ENCODE assay signal across 1 cellular context in the genomic region with DNA sequence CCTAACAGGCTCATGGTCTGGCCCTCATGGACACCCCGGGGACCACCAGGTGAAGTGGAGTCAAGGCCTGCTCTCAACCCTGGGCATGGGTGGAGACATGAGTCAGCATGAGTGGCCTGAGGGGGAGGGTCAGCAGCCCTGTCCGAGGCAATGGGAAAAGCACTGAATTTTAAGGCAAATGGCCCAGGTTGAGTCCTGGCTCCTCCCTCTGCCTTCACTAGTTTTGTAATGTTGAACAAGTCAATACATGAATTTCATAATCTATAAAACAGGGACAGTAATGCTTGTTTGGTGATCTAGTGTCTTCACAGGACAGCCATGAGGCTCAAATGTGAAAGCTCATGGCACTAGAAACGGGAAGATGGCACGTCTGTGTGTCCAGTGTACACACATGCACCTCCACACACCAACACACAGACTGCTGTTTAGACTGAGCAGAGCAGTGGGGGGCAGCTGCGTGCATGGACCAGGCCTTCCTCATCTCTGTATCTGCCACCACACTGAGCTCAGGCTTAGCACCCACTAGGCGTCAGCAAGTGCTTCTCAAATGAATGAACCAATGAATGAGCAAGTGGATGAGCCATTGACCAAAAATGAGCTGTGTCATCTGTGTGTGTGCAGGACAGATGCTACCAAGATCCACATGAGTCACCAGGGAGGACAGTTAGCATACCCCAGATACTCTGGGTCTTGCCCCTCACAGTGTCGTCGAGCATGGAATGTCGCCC.
A peak's percentile ranks its signal among the peaks of the same experiment; 100 is the strongest.
TF ChIP-seq lines count a peak whose summit lies in the region.

No MANE protein-coding gene starts in this region.

TF ChIP-seq in K562, 482 proteins besides CTCF, POLR2A, EP300 and RAD21 (continued from another document and continues in another):
- no peak for TF ChIP-seq ARID3B (CRISPR knock-in tag; IDR thresholded peaks at IDR 0.05; ENCODE audit: borderline replicate concordance)
- TF ChIP-seq, protein P1, sequence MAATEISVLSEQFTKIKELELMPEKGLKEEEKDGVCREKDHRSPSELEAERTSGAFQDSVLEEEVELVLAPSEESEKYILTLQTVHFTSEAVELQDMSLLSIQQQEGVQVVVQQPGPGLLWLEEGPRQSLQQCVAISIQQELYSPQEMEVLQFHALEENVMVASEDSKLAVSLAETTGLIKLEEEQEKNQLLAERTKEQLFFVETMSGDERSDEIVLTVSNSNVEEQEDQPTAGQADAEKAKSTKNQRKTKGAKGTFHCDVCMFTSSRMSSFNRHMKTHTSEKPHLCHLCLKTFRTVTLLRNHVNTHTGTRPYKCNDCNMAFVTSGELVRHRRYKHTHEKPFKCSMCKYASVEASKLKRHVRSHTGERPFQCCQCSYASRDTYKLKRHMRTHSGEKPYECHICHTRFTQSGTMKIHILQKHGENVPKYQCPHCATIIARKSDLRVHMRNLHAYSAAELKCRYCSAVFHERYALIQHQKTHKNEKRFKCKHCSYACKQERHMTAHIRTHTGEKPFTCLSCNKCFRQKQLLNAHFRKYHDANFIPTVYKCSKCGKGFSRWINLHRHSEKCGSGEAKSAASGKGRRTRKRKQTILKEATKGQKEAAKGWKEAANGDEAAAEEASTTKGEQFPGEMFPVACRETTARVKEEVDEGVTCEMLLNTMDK (IDR thresholded peaks at IDR 0.05; ENCODE audit: borderline replicate concordance, insufficient read depth, low read depth, low read length, poor library complexity, severe bottlenecking), result no peak
- TF ChIP-seq EGR1 (conservative IDR thresholded peaks at IDR 0.05), result no peak
- TF ChIP-seq, protein P2, sequence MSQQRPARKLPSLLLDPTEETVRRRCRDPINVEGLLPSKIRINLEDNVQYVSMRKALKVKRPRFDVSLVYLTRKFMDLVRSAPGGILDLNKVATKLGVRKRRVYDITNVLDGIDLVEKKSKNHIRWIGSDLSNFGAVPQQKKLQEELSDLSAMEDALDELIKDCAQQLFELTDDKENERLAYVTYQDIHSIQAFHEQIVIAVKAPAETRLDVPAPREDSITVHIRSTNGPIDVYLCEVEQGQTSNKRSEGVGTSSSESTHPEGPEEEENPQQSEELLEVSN (IDR thresholded peaks at IDR 0.05; ENCODE audit: borderline replicate concordance in 1 of 2, extremely low read depth in 1 of 2, insufficient read depth in 1 of 2, insufficient read length in 1 of 2, low read depth in 1 of 2, low read length in 1 of 2, poor library complexity in 1 of 2, severe bottlenecking in 1 of 2), result peak in 1 of 2 experiments; percentile 43
- no peak for TF ChIP-seq ZNF232 (CRISPR knock-in tag; IDR thresholded peaks at IDR 0.05)
- no peak for TF ChIP-seq RFX5 (IDR thresholded peaks at IDR 0.05; ENCODE audit: low read depth, low read length)
- TF ChIP-seq HDGF (IDR thresholded peaks at IDR 0.05), result peak; percentile 69; the same call in 1 of the 2 replicates
- TF ChIP-seq, protein P3, sequence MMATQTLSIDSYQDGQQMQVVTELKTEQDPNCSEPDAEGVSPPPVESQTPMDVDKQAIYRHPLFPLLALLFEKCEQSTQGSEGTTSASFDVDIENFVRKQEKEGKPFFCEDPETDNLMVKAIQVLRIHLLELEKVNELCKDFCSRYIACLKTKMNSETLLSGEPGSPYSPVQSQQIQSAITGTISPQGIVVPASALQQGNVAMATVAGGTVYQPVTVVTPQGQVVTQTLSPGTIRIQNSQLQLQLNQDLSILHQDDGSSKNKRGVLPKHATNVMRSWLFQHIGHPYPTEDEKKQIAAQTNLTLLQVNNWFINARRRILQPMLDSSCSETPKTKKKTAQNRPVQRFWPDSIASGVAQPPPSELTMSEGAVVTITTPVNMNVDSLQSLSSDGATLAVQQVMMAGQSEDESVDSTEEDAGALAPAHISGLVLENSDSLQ (IDR thresholded peaks at IDR 0.05), result peak; percentile 72; the same call in 1 of the 2 replicates
- peak; percentile 30; the same call in 1 of the 2 replicates for TF ChIP-seq SMAD4 (CRISPR knock-in tag; conservative IDR thresholded peaks at IDR 0.05)
- TF ChIP-seq ZNF449 (CRISPR knock-in tag; IDR thresholded peaks at IDR 0.05), result no peak
- TF ChIP-seq GABPB1 (CRISPR knock-in tag; IDR thresholded peaks at IDR 0.05), result no peak
- TF ChIP-seq KDM1A (IDR thresholded peaks at IDR 0.05), result peak; percentile 58 to 65; a peak in 3 of 4 replicates
- TF ChIP-seq ZBTB43 (CRISPR knock-in tag; IDR thresholded peaks at IDR 0.05), result no peak
- no peak for TF ChIP-seq ZNF133 (CRISPR knock-in tag; IDR thresholded peaks at IDR 0.05)
- no peak for TF ChIP-seq MXI1 (IDR thresholded peaks at IDR 0.05; ENCODE audit: low read depth, low read length)
- TF ChIP-seq, protein P4, sequence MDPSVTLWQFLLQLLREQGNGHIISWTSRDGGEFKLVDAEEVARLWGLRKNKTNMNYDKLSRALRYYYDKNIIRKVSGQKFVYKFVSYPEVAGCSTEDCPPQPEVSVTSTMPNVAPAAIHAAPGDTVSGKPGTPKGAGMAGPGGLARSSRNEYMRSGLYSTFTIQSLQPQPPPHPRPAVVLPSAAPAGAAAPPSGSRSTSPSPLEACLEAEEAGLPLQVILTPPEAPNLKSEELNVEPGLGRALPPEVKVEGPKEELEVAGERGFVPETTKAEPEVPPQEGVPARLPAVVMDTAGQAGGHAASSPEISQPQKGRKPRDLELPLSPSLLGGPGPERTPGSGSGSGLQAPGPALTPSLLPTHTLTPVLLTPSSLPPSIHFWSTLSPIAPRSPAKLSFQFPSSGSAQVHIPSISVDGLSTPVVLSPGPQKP (CRISPR knock-in tag; IDR thresholded peaks at IDR 0.05), result no peak
- peak; percentile 95 for TF ChIP-seq JUN (IDR thresholded peaks at IDR 0.05; ENCODE audit: borderline replicate concordance, low read depth, low read length)
- TF ChIP-seq JUN (CRISPR knock-in tag; IDR thresholded peaks at IDR 0.05; ENCODE audit: borderline replicate concordance), result no peak
- TF ChIP-seq ARID1B (IDR thresholded peaks at IDR 0.05), result peak; percentile 85
- TF ChIP-seq E4F1 (CRISPR knock-in tag; IDR thresholded peaks at IDR 0.05; ENCODE audit: borderline replicate concordance), result no peak
- 0 out of 2 replicates have a peak, but pooled peaks have one; percentile 25 for TF ChIP-seq ZNF511 (CRISPR knock-in tag; IDR thresholded peaks at IDR 0.05)
- TF ChIP-seq TCFL5 (CRISPR knock-in tag; conservative IDR thresholded peaks at IDR 0.05), result no peak
- peak; percentile 78; the same call in 1 of the 2 replicates for TF ChIP-seq LEF1 (IDR thresholded peaks at IDR 0.05)
- TF ChIP-seq ZNF444 (CRISPR knock-in tag; IDR thresholded peaks at IDR 0.05), result no peak
- no peak for TF ChIP-seq TSC22D4 (tag; IDR thresholded peaks at IDR 0.05)
- TF ChIP-seq TFAM (CRISPR knock-in tag; conservative IDR thresholded peaks at IDR 0.05), result no peak
- TF ChIP-seq ZNF436 (CRISPR knock-in tag; IDR thresholded peaks at IDR 0.05), result no peak
- TF ChIP-seq ELF4 (CRISPR knock-in tag; IDR thresholded peaks at IDR 0.05), result no peak
- no peak for TF ChIP-seq ZNF655 (CRISPR knock-in tag; IDR thresholded peaks at IDR 0.05)
- peak; percentile 95 for TF ChIP-seq ZNF316 (IDR thresholded peaks at IDR 0.05)
- TF ChIP-seq JUND (IDR thresholded peaks at IDR 0.05; ENCODE audit: borderline replicate concordance, low read depth, low read length), result peak; percentile 97
- TF ChIP-seq JUND (tag; IDR thresholded peaks at IDR 0.05; ENCODE audit: borderline replicate concordance, low read depth, low read length), result peak; percentile 96; the same call in 2 of the 3 replicates
- 0 out of 2 replicates have a peak, but pooled peaks have one; percentile 16 for TF ChIP-seq ZBTB12 (CRISPR knock-in tag; IDR thresholded peaks at IDR 0.05)
- TF ChIP-seq FOXJ2 (tag; IDR thresholded peaks at IDR 0.05), result no peak
- TF ChIP-seq ZNF212 (CRISPR knock-in tag; IDR thresholded peaks at IDR 0.05), result no peak
- TF ChIP-seq STAT6 (CRISPR knock-in tag; IDR thresholded peaks at IDR 0.05), result peak; percentile 65; the same call in 1 of the 2 replicates
- no peak for TF ChIP-seq HNRNPUL1 (IDR thresholded peaks at IDR 0.05; ENCODE audit: low read length)
